In the genomic region with DNA sequence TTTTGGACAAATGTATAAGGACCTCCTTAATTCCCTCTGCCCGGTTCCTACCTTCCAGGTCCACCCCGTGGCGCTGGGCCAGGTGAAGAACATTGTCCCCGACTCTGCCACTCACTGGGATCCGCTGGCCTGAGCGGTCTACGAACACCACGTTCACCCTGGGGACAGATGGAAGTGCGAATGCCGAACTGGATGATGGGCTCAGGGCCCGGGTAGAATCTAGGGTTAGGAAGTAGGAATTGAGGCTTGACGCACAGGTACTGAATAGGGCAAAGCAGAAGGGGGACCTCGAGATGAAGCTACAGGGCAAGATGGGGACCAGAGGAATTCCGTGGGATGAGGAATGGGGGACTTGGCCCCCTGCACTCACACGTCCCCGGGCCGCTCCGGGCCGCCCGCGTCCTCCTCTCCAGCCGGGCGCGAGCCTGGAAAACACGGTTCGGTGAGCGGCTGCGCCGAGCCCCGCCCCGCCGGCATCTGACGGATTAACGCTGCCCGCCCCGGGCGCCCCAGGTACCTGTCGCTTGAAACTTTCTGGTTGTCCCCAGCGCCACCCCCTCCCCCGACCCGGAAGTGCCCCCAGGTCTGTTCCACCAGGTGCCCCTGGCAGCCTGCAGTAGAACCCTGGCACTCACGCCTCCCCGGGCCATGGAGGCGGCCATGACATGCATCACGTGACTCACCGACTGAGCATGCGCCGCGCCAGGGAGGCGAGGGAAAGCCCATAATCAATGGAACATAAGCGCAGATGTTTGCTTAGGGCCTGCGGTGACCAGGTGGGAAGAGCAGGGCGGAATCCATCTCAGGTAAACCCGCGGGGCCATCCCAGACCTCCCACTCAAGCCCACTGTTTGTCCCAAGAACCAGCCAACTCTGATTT, we compare ENCODE assay signal across 8 cellular contexts. TPM values are rescaled to one million over a fixed set of nuclear protein-coding genes. Genes with fewer than 3 reads are reported as not detected.
DNase-seq lines count a peak whose midpoint lies in the region; ATAC-seq and TF ChIP-seq lines count a peak whose summit lies in the region.

A gene (minus strand): TSS at position 681 of the 880 bp plus-strand sequence. CDS start 19 bp downstream, at position 662.

- H3K36me3 ChIP-seq in GM06990 (ENCODE audit: control insufficient read depth, insufficient read depth, low read length): peaks cover 16% of the 10 kb centered on the region
- peaks cover 4% of the 10 kb centered on the region for H3K36me3 ChIP-seq in kidney epithelial cell (ENCODE audit: control insufficient read depth, insufficient read depth, low read length)

- TF ChIP-seq CTCF in GM06990 (IDR thresholded peaks at IDR 0.05; ENCODE audit: insufficient read depth, low read length, poor library complexity, severe bottlenecking) (no peak), kidney epithelial cell (IDR thresholded peaks at IDR 0.05; ENCODE audit: insufficient read depth, low read length, poor library complexity, severe bottlenecking) (no peak)

- peak; percentile 86 for DNase-seq in GM06990 (ENCODE audit: extremely low read depth, insufficient read length)
- peak; percentile 82 to 87 for DNase-seq in NCI-H446 (lab: John Stamatoyannopoulos, UW)
- DNase-seq in activated CD4-positive, CD25-positive, alpha-beta regulatory T cell treated with anti-CD3 and anti-CD28 coated beads, Interleukin-2, amount 50 U/mL, for 72 hours: peak; percentile 94
- peak; percentile 86 for DNase-seq in cerebellar cortex (ENCODE audit: low spot score)
- no peak for DNase-seq in kidney epithelial cell (ENCODE audit: low read depth)
- peak; percentile 85 to 93 for DNase-seq in stimulated activated CD4-positive, alpha-beta T cell treated with anti-CD3 and anti-CD28 coated beads, Interleukin-15, amount 100 ng/mL, for 1 hour (ENCODE audit: low read depth in 1 of 2, low spot score in 1 of 2)

- H3K4me3 ChIP-seq in GM06990 (replicated peaks; ENCODE audit: low read depth, low read length): peak within 1 kb of the TSS; percentile 76
- peak within 1 kb of the TSS; percentile 60 for H3K4me3 ChIP-seq in kidney epithelial cell (ENCODE audit: low read depth, low read length)

- H3K27me3 ChIP-seq in GM06990 (replicated peaks; ENCODE audit: control insufficient read depth, insufficient read depth, low read length) (no peaks in the 10 kb centered on the region), kidney epithelial cell (ENCODE audit: control insufficient read depth, insufficient read depth, low read length) (no peaks in the 10 kb centered on the region)

- ATAC-seq in HG03097 (IDR thresholded peaks at IDR 0.05; ENCODE audit: low FRiP score, unreplicated experiment) (peak; percentile 65), GM18519 (IDR thresholded peaks at IDR 0.05; ENCODE audit: low FRiP score, unreplicated experiment) (no peak)

RNA-seq across cellular contexts. Expression of the gene that starts here (rescaled TPM):
- total RNA-seq in kidney epithelial cell: 43.5 and 73.5 TPM in 2 replicates
